In genomic region chr2:108455571-108455970, GRCh38 we compare ENCODE assay signal across 8 cellular contexts.
"Had no signal": no experiment of that assay in that cellular context is flagged by ENCODE, and none has a peak within 500 bp of the region (broad histone marks: within the 10 kb centered on the region; RNA-seq: fewer than 3 reads in every experiment).

No MANE protein-coding gene starts in this region.

- H3K27ac ChIP-seq: HL-60, KMS-11 had no signal

- H3K9ac ChIP-seq: KMS-11 had no signal

- DNase-seq: IMR-90, KBM-7, KG1 had no signal

- ATAC-seq: HepG2 had no signal

- H3K4me2 ChIP-seq: KMS-11 had no signal

- H3K27me3 Mint-ChIP-seq: IgD-negative memory B cell had no signal

- FAIRE-seq: HepG2, HTR-8/SVneo had no signal
